34 cellular contexts compared by ENCODE assay signal in genomic region chr1:113166473-113166872, GRCh38.
"Had no signal": no experiment of that assay in that cellular context is flagged by ENCODE, and none has a peak within 500 bp of the region (broad histone marks: within the 10 kb centered on the region; RNA-seq: fewer than 3 reads in every experiment).

No MANE protein-coding gene starts in this region.

- H3K4me3 Mint-ChIP-seq: activated naive CD8-positive, alpha-beta T cell; brain; nephron progenitor cell; stimulated activated memory B cell treated with anti-CD40 and anti-IgM and Interleukin-4, amounts not matched to agents 10 μg/mL and 1 μg/mL and 100 μg/mL, for 72 hours; stimulated activated naive CD8-positive, alpha-beta T cell treated with anti-CD3 and anti-CD28 coated beads, Interleukin-15, amount 100 ng/mL, for 72 hours; T-helper 17 cell; type B pancreatic cell had no signal

- H3K27ac ChIP-seq: cardiac muscle cell, colonic mucosa, gastrocnemius medialis, hepatocyte, left lung, neutrophil, vagina, WERI-Rb-1 had no signal

- H3K27me3 Mint-ChIP-seq: brain, progenitor cell of endocrine pancreas, type B pancreatic cell had no signal

- DNase-seq: activated CD4-positive, alpha-beta T cell treated with anti-CD3 and anti-CD28 coated beads for 48 hours; activated CD4-positive, alpha-beta T cell treated with anti-CD3 and anti-CD28 coated beads, Interleukin-2, amount 50 U/mL, for 48 hours; activated CD8-positive, alpha-beta memory T cell treated with anti-CD3 and anti-CD28 coated beads for 24 hours; activated effector memory CD4-positive, alpha-beta T cell treated with Interleukin-2 at 50 U/mL for 16 hours; activated naive CD4-positive, alpha-beta T cell treated with Interleukin-2 at 50 U/mL for 16 hours; anterior cingulate cortex; cerebellar nuclear complex; colonic mucosa; effector memory CD4-positive, alpha-beta T cell; erythroblast; gastrocnemius medialis; islet precursor cell; left lung; mucosa of descending colon; nephron progenitor cell; stimulated activated CD4-positive, alpha-beta T cell treated with anti-CD3 and anti-CD28 coated beads, Interleukin-1b, Interleukin-23, amount 100 ng/mL, for 48 hours; stimulated activated CD4-positive, alpha-beta T cell treated with anti-CD3 and anti-CD28 coated beads, Interleukin-4, amount 100 ng/mL, for 4 hours; stimulated activated CD8-positive, alpha-beta memory T cell treated with anti-CD3 and anti-CD28 coated beads, Interleukin-4, amount 100 ng/mL, for 48 hours; stimulated activated naive CD8-positive, alpha-beta T cell treated with anti-CD3 and anti-CD28 coated beads, Interleukin-15, amount 100 ng/mL, for 72 hours; substantia nigra; T-helper 17 cell; T1000; WERI-Rb-1 had no signal

- H3K36me3 Mint-ChIP-seq: brain, type B pancreatic cell had no signal

- ATAC-seq: activated CD4-positive, CD25-positive, alpha-beta regulatory T cell treated with anti-CD3 and anti-CD28 coated beads, Interleukin-2, amount 50 U/mL, for 24 hours; gastrocnemius medialis; left lung; mucosa of descending colon; stimulated activated memory B cell treated with anti-CD40 and anti-IgM and Interleukin-4, amounts not matched to agents 10 μg/mL and 1 μg/mL and 100 μg/mL, for 72 hours; stimulated activated naive CD8-positive, alpha-beta T cell treated with anti-CD3 and anti-CD28 coated beads, Interleukin-15, amount 100 ng/mL, for 72 hours; T-helper 17 cell had no signal

- H3K9me3 ChIP-seq: colonic mucosa, gastrocnemius medialis, left lung, mucosa of descending colon, neutrophil, vagina had no signal

- H3K4me1 Mint-ChIP-seq: nephron progenitor cell; stimulated activated naive CD8-positive, alpha-beta T cell treated with anti-CD3 and anti-CD28 coated beads, Interleukin-15, amount 100 ng/mL, for 72 hours; T-helper 17 cell had no signal

- H3K4me3 ChIP-seq: cardiac muscle cell, colonic mucosa, gastrocnemius medialis, hepatocyte, left lung, mucosa of descending colon, smooth muscle cell, vagina had no signal

- H3K4me2 ChIP-seq: hepatocyte, smooth muscle cell had no signal

- H3K4me1 ChIP-seq: colonic mucosa, gastrocnemius medialis, left lung, vagina had no signal

- H3K9me3 Mint-ChIP-seq: stimulated activated memory B cell treated with anti-CD40 and anti-IgM and Interleukin-4, amounts not matched to agents 10 μg/mL and 1 μg/mL and 100 μg/mL, for 72 hours; type B pancreatic cell had no signal

- H3K27ac Mint-ChIP-seq: activated naive CD8-positive, alpha-beta T cell; nephron progenitor cell; progenitor cell of endocrine pancreas; stimulated activated memory B cell treated with anti-CD40 and anti-IgM and Interleukin-4, amounts not matched to agents 10 μg/mL and 1 μg/mL and 100 μg/mL, for 72 hours; T-helper 17 cell; type B pancreatic cell had no signal
